In genomic region chr12:96354326-96354725, GRCh38 we compare ENCODE assay signal across 26 cellular contexts. TPM values are rescaled to one million over a fixed set of nuclear protein-coding genes. Genes with fewer than 3 reads are reported as not detected.
A peak's percentile ranks its signal among the peaks of the same experiment; 100 is the strongest.
DNase-seq lines count a peak whose midpoint lies in the region; ATAC-seq and TF ChIP-seq lines count a peak whose summit lies in the region.
"Had no signal": no experiment of that assay in that cellular context is flagged by ENCODE, and none has a peak within 500 bp of the region (broad histone marks: within the 10 kb centered on the region; RNA-seq: fewer than 3 reads in every experiment).

No MANE protein-coding gene starts in this region.

- no peaks in the 10 kb centered on the region for H3K27me3 ChIP-seq in CD4-positive, alpha-beta memory T cell (ENCODE audit: insufficient read depth, low read length)
- no peaks in the 10 kb centered on the region for H3K27me3 ChIP-seq in RWPE2 (ENCODE audit: insufficient read depth, poor library complexity, severe bottlenecking)
- H3K27me3 ChIP-seq in fibroblast of lung (ENCODE audit: control insufficient read depth, insufficient read depth, low read length), result no peaks in the 10 kb centered on the region
- H3K27me3 ChIP-seq: adrenal gland, cardiac muscle cell, gastrocnemius medialis, pancreas, SJSA1 had no signal

- H3K27ac Mint-ChIP-seq in CD4-positive, alpha-beta memory T cell, result peak overlapping the region in 6 of 7 donors; percentile 12 to 86 (median 64)
- peak overlapping the region in 9 of 10 donors; percentile 13 to 77 (median 35) for H3K27ac Mint-ChIP-seq in naive thymus-derived CD8-positive, alpha-beta T cell
- H3K27ac Mint-ChIP-seq: dendritic cell treated with granulocyte-macrophage colony-stimulating factor and Interleukin-4, amounts not matched to agents 40 ng/mL and 50 ng/mL, for 4 days had no signal

- no peaks in the 10 kb centered on the region for H3K9me3 ChIP-seq in CD4-positive, alpha-beta memory T cell (ENCODE audit: control insufficient read depth in 1 of 2, low read length in 2 of 2)
- H3K9me3 ChIP-seq in RWPE2 (ENCODE audit: severe bottlenecking), result no peaks in the 10 kb centered on the region
- no peaks in the 10 kb centered on the region for H3K9me3 ChIP-seq in fibroblast of lung (ENCODE audit: control insufficient read depth, insufficient read depth, low read depth, low read length)
- H3K9me3 ChIP-seq: adrenal gland, gastrocnemius medialis, pancreas, SJSA1 had no signal

- no peaks in the 10 kb centered on the region for H3K36me3 Mint-ChIP-seq in CD4-positive, alpha-beta memory T cell
- no peaks in the 10 kb centered on the region for H3K36me3 Mint-ChIP-seq in naive thymus-derived CD8-positive, alpha-beta T cell

- no peak overlapping the region for H3K4me2 ChIP-seq in fibroblast of lung (ENCODE audit: extremely low read depth, insufficient read depth, low read length)

- H3K9ac ChIP-seq in fibroblast of lung (ENCODE audit: insufficient read depth, low read length), result no peak overlapping the region

- peak; percentile 49 for ATAC-seq in RWPE2 (ENCODE audit: low read depth)
- peak in 1 of 2 donors; percentile 22 for ATAC-seq in naive thymus-derived CD8-positive, alpha-beta T cell
- ATAC-seq in Right ventricle myocardium superior (ENCODE audit: poor library complexity), result no peak
- ATAC-seq in HG03159 (IDR thresholded peaks at IDR 0.05; ENCODE audit: unreplicated experiment), result no peak
- ATAC-seq: gastrocnemius medialis, Panc1, pancreas, right cardiac atrium had no signal

- no peaks in the 10 kb centered on the region for H3K27me3 Mint-ChIP-seq in CD4-positive, alpha-beta memory T cell
- no peaks in the 10 kb centered on the region for H3K27me3 Mint-ChIP-seq in naive thymus-derived CD8-positive, alpha-beta T cell
- H3K27me3 Mint-ChIP-seq: activated B cell treated with CpG ODN at 0.5 μM for 24 hours; dendritic cell treated with granulocyte-macrophage colony-stimulating factor and Interleukin-4, amounts not matched to agents 40 ng/mL and 50 ng/mL, for 4 days had no signal

- H3K9me3 Mint-ChIP-seq in CD4-positive, alpha-beta memory T cell, result no peaks in the 10 kb centered on the region
- no peaks in the 10 kb centered on the region for H3K9me3 Mint-ChIP-seq in naive thymus-derived CD8-positive, alpha-beta T cell
- H3K9me3 Mint-ChIP-seq: activated B cell treated with CpG ODN at 0.5 μM for 24 hours; dendritic cell treated with granulocyte-macrophage colony-stimulating factor and Interleukin-4, amounts not matched to agents 40 ng/mL and 50 ng/mL, for 4 days had no signal

- no peaks in the 10 kb centered on the region for H3K36me3 ChIP-seq in CD4-positive, alpha-beta memory T cell (ENCODE audit: insufficient read depth, low read length)
- H3K36me3 ChIP-seq in RWPE2 (ENCODE audit: low read depth) (no peaks in the 10 kb centered on the region; the same call in 1 of the 2 replicates), fibroblast of lung (ENCODE audit: control insufficient read depth, insufficient read depth, low read length) (no peaks in the 10 kb centered on the region)
- H3K36me3 ChIP-seq: adrenal gland, cardiac muscle cell, gastrocnemius medialis, pancreas, SJSA1 had no signal

- no peak for TF ChIP-seq CTCF in RWPE2 (IDR thresholded peaks at IDR 0.05; ENCODE audit: poor library complexity, severe bottlenecking)
- TF ChIP-seq CTCF in fibroblast of lung (conservative IDR thresholded peaks at IDR 0.05 in 1 of 2, IDR thresholded peaks at IDR 0.05 in 1 of 2; ENCODE audit: low read depth in 1 of 2, low read length in 2 of 2), result no peak

- H2AFZ ChIP-seq in fibroblast of lung (ENCODE audit: low read length), result no peak overlapping the region

- H3K4me1 ChIP-seq in CD4-positive, alpha-beta memory T cell (ENCODE audit: insufficient read depth, low read length), result peaks cover 90% of the 10 kb centered on the region
- H3K4me1 ChIP-seq in RWPE2 (ENCODE audit: insufficient read depth, poor library complexity, severe bottlenecking), result peaks cover 8% of the 10 kb centered on the region
- H3K4me1 ChIP-seq in fibroblast of lung (ENCODE audit: control insufficient read depth, extremely low read depth, insufficient read depth, low read length), result peaks cover 4% of the 10 kb centered on the region
- H3K4me1 ChIP-seq: SJSA1 had no signal

- H3K4me3 ChIP-seq in CD4-positive, alpha-beta memory T cell (ENCODE audit: low read length in 2 of 2), result no peak overlapping the region
- H3K4me3 ChIP-seq in RWPE2 (ENCODE audit: severe bottlenecking), result no peak overlapping the region
- no peak overlapping the region for H3K4me3 ChIP-seq in fibroblast of lung (replicated peaks in 1 of 4; ENCODE audit: control extremely low read depth in 1 of 4, insufficient read depth in 1 of 4, low read depth in 3 of 4, low read length in 4 of 4)
- H3K4me3 ChIP-seq: adrenal gland, cardiac muscle cell, gastrocnemius medialis, pancreas, SJSA1 had no signal

- CTCF ChIA-PET in CD4-positive, alpha-beta memory T cell (lab: Charles Lee; ENCODE audit: partially characterized antibody), result no interaction called here

- peaks cover 98% of the 10 kb centered on the region for H3K79me2 ChIP-seq in fibroblast of lung (ENCODE audit: control insufficient read depth, insufficient read depth, low read length)

- H4K20me1 ChIP-seq in fibroblast of lung (ENCODE audit: control insufficient read depth, extremely low read depth, insufficient read depth, low read length), result no peaks in the 10 kb centered on the region

- DNase-seq in CD4-positive, alpha-beta memory T cell, result no peak
- DNase-seq in RWPE2 (ENCODE audit: low spot score), result no peak
- DNase-seq in fibroblast of lung (ENCODE audit: low read depth in 2 of 2), result peak; percentile 16 to 29
- no peak for DNase-seq in naive thymus-derived CD8-positive, alpha-beta T cell
- DNase-seq in Right ventricle myocardium superior, result no peak
- DNase-seq in NCI-H1417 (lab: John Stamatoyannopoulos, UW), result no peak
- DNase-seq in hepatic stellate cell (ENCODE audit: low spot score), result no peak
- DNase-seq: activated B cell treated with CpG ODN at 0.5 μM for 24 hours; activated CD4-positive, alpha-beta T cell treated with anti-CD3 and anti-CD28 coated beads, Interleukin-2, amount 50 U/mL, for 48 hours; activated gamma-delta T cell treated with Interleukin-2 at 50 U/mL for 16 hours; activated T-cell treated with anti-CD3 and anti-CD28 coated beads for 4 hours; adrenal gland; DMS 273 treated with DMSO at 0.1 percent for 48 hours; gastrocnemius medialis; NCI-H1105 treated with DMSO at 0.1 percent for 48 hours; NCI-H2081 treated with DMSO at 0.1 percent for 48 hours; NK-92 treated with Interleukin-12 subunit alpha and Interleukin-12 subunit beta, amount 100 ng/mL, for 24 hours; pancreas; right cardiac atrium; stimulated activated CD8-positive, alpha-beta memory T cell treated with anti-CD3 and anti-CD28 coated beads, Interleukin-4, amount 100 ng/mL, for 48 hours had no signal

- peak overlapping the region in 2 of 8 donors; percentile 38 to 56 for H3K4me3 Mint-ChIP-seq in CD4-positive, alpha-beta memory T cell
- peak overlapping the region in 4 of 10 donors; percentile 0 to 70 (median 20) for H3K4me3 Mint-ChIP-seq in naive thymus-derived CD8-positive, alpha-beta T cell
- H3K4me3 Mint-ChIP-seq: activated B cell treated with CpG ODN at 0.5 μM for 24 hours; dendritic cell treated with granulocyte-macrophage colony-stimulating factor and Interleukin-4, amounts not matched to agents 40 ng/mL and 50 ng/mL, for 4 days had no signal

- intact Hi-C loops in CD4-positive, alpha-beta memory T cell (cut with micrococcal nuclease), result no loop called here
- intact Hi-C loops in Right ventricle myocardium superior (cut with DNase I), result no loop called here

- peaks cover 60 to 88% (median 70%) of the 10 kb centered on the region in 4 donors for H3K4me1 Mint-ChIP-seq in CD4-positive, alpha-beta memory T cell
- H3K4me1 Mint-ChIP-seq in naive thymus-derived CD8-positive, alpha-beta T cell, result peaks cover 35 to 86% (median 77%) of the 10 kb centered on the region in 4 donors

- POLR2A ChIA-PET in CD4-positive, alpha-beta memory T cell (lab: Charles Lee; ENCODE audit: partially characterized antibody), result no interaction called here
- POLR2A ChIA-PET in naive thymus-derived CD8-positive, alpha-beta T cell (lab: Charles Lee), result no interaction called here

- no peak overlapping the region for H3K27ac ChIP-seq in CD4-positive, alpha-beta memory T cell (ENCODE audit: low read depth, low read length)
- H3K27ac ChIP-seq in RWPE2 (ENCODE audit: poor library complexity, severe bottlenecking) (no peak overlapping the region), fibroblast of lung (ENCODE audit: insufficient read depth, low read length) (no peak overlapping the region)
- H3K27ac ChIP-seq: adrenal gland, C4-2B, cardiac muscle cell, gastrocnemius medialis, pancreas, SJSA1 had no signal

RNA-seq across cellular contexts. Expression of gene CDK17, which starts 45.9 kb away (rescaled TPM):
- total RNA-seq in CD4-positive, alpha-beta memory T cell, result 10 to 100 TPM; 66.9 to 67.4 TPM
- polyA plus RNA-seq in CD4-positive, alpha-beta memory T cell, result 10 to 100 TPM; 30.5 to 31.5 TPM
- total RNA-seq in fibroblast of lung (59.3 and 109 TPM in 2 replicates), Right ventricle myocardium superior (15.6 TPM)
- 41.9 and 50.0 TPM in 2 replicates for polyA plus RNA-seq in fibroblast of lung
- 26.7 and 28.6 TPM in 2 replicates for polyA plus RNA-seq in fibroblast of lung (2012)
- 14.8 and 37.9 TPM in 2 replicates for polyA minus RNA-seq in fibroblast of lung (ENCODE audit: low replicate concordance)
- total RNA-seq in naive thymus-derived CD8-positive, alpha-beta T cell, result 10 to 100 TPM; 73.2 to 75.6 TPM
- polyA plus RNA-seq in naive thymus-derived CD8-positive, alpha-beta T cell, result 10 to 100 TPM; 22.1 to 32.2 (median 26.6) TPM

Comparison
In these comparisons a context has a peak if more than half of its experiments do, and no peak if none do; other contexts are left out.
1. DNase-seq: peak in fibroblast of lung (2 of 2); none in CD4-positive, alpha-beta memory T cell (0 of 5), RWPE2 (single experiment), naive thymus-derived CD8-positive, alpha-beta T cell (0 of 10), Right ventricle myocardium superior (single experiment), NCI-H1417 (0 of 3) and hepatic stellate cell (single experiment).